Comparison of ENCODE assay signal across 2 cellular contexts in the genomic region with DNA sequence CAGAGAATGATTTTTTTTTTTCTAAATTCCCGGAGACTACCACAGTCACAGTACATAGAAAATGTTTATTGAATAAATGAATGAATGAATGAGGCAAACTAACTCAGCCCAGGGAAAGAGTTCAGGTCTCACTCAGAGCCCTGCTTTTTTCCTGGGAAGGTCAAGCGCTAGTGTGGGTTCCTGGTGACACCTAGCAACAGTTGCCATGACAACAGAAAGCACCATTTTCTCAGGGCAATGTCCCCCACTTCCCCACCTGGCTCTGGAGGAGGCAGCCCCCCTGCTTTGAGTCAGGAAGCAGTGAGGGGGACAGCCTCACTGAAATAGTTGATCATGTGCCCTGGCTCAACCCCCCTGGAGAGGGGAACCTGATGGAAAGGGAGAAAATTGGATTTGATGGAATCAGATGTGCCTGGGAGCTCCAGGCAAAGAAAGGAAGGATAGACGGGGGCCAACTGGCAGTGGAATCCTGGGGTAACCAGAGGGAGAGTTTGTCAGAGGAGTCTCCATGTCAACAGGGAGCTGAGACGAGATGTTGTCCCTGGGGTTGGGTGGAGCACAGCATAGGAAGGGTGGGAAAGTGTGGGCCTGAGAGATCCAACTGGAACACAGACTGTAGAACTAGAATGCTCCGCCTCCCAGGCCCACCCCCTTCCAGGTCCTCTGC.
A peak's percentile ranks its signal among the peaks of the same experiment; 100 is the strongest.
TF ChIP-seq lines count a peak whose summit lies in the region.

No MANE protein-coding gene starts in this region.

TF ChIP-seq in HepG2, 621 proteins besides CTCF, POLR2A, EP300 and RAD21:
- TF ChIP-seq RFX1 (IDR thresholded peaks at IDR 0.05) (peak; percentile 53; the same call in 1 of the 2 replicates), ZFYVE20 (CRISPR knock-in tag; IDR thresholded peaks at IDR 0.05; ENCODE audit: borderline replicate concordance, low read depth) (no peak)
TF ChIP-seq in HepG2: peak in this region for 1.

TF ChIP-seq in K562, 482 proteins besides CTCF, POLR2A, EP300 and RAD21:
- peak; percentile 93 for TF ChIP-seq RFX1 (IDR thresholded peaks at IDR 0.05)
- TF ChIP-seq HOXB6 (CRISPR knock-in tag; IDR thresholded peaks at IDR 0.05; ENCODE audit: borderline replicate concordance): no peak
- no peak for TF ChIP-seq ZNF583 (CRISPR knock-in tag; IDR thresholded peaks at IDR 0.05)
- peak; percentile 93 for TF ChIP-seq MYNN (IDR thresholded peaks at IDR 0.05)
- no peak for TF ChIP-seq MYNN (CRISPR knock-in tag; IDR thresholded peaks at IDR 0.05)
- no peak for TF ChIP-seq YY1 (IDR thresholded peaks at IDR 0.05; ENCODE audit: borderline replicate concordance in 1 of 3, control insufficient read depth in 1 of 3, extremely low read depth in 1 of 3, insufficient read depth in 3 of 3, insufficient read length in 1 of 3, insufficient replicate concordance in 2 of 3, low read depth in 1 of 3, low read length in 2 of 3)
- TF ChIP-seq CSDE1 (IDR thresholded peaks at IDR 0.05): peak in 1 of 2 experiments; percentile 59; a peak in 1 of 4 replicates
